In genomic region chr3:23808525-23808924, GRCh38 we compare ENCODE assay signal across 10 cellular contexts. TPM values are rescaled to one million over a fixed set of nuclear protein-coding genes. Genes with fewer than 3 reads are reported as not detected.
DNase-seq lines count a peak whose midpoint lies in the region; ATAC-seq and TF ChIP-seq lines count a peak whose summit lies in the region.
"Had no signal": no experiment of that assay in that cellular context is flagged by ENCODE, and none has a peak within 500 bp of the region (broad histone marks: within the 10 kb centered on the region; RNA-seq: fewer than 3 reads in every experiment).

No MANE protein-coding gene starts in this region.

- ATAC-seq in HG02938 (IDR thresholded peaks at IDR 0.05; ENCODE audit: unreplicated experiment) (no peak), GM19023 (IDR thresholded peaks at IDR 0.05; ENCODE audit: unreplicated experiment) (no peak)

- TF ChIP-seq CTCF in GM06990 (IDR thresholded peaks at IDR 0.05; ENCODE audit: insufficient read depth, low read length, poor library complexity, severe bottlenecking) (no peak), LNCaP clone FGC (IDR thresholded peaks at IDR 0.05; ENCODE audit: control insufficient read depth, extremely low read depth, insufficient read depth) (no peak), brain (conservative IDR thresholded peaks at IDR 0.05) (no peak), neural crest cell (conservative IDR thresholded peaks at IDR 0.05) (no peak)

- H3K4me3 ChIP-seq in GM06990 (replicated peaks; ENCODE audit: low read depth, low read length) (peak overlapping the region; percentile 82), LNCaP clone FGC (ENCODE audit: low read depth, low read length) (peak overlapping the region; percentile 9; the same call in 1 of the 2 replicates)

- DNase-seq in GM06990 (ENCODE audit: extremely low read depth, insufficient read length) (no peak), LNCaP clone FGC (ENCODE audit: low read depth) (no peak), neural crest cell (ENCODE audit: low read depth, low spot score) (no peak), NCI-H1436 (lab: John Stamatoyannopoulos, UW) (no peak)
- no peak for DNase-seq in activated effector memory CD4-positive, alpha-beta T cell treated with Interleukin-2 at 50 U/mL for 16 hours
- DNase-seq: GOT3, Right ventricle myocardium superior had no signal

- H3K27ac Mint-ChIP-seq in brain (peak overlapping the region in 3 of 5 experiments; percentile 2 to 97 (median 19)), neural crest cell (ENCODE audit: unreplicated experiment) (no peak overlapping the region)

- no peaks in the 10 kb centered on the region for H3K36me3 ChIP-seq in GM06990 (ENCODE audit: control insufficient read depth, insufficient read depth, low read length)

- H3K4me1 Mint-ChIP-seq in brain (peaks cover 65% of the 10 kb centered on the region), neural crest cell (peaks cover 55% of the 10 kb centered on the region)

- H3K27me3 Mint-ChIP-seq in brain, result peaks cover 23% of the 10 kb centered on the region
- H3K27me3 Mint-ChIP-seq in neural crest cell (ENCODE audit: low read depth), result peaks cover 4% of the 10 kb centered on the region

- H3K36me3 Mint-ChIP-seq in brain (peaks cover 26% of the 10 kb centered on the region), neural crest cell (ENCODE audit: low read depth) (peaks cover 14% of the 10 kb centered on the region)

- H3K27me3 ChIP-seq in GM06990 (replicated peaks; ENCODE audit: control insufficient read depth, insufficient read depth, low read length), result no peaks in the 10 kb centered on the region

- H3K9me3 Mint-ChIP-seq in brain (no peaks in the 10 kb centered on the region), neural crest cell (no peaks in the 10 kb centered on the region)

- peak overlapping the region; percentile 91 to 97 (median 94) for H3K4me3 Mint-ChIP-seq in brain
- H3K4me3 Mint-ChIP-seq in neural crest cell, result peak overlapping the region; percentile 94

RNA-seq across cellular contexts. Expression of gene UBE2E1, which starts 2.8 kb away (rescaled TPM):
- polyA plus RNA-seq in brain (ENCODE audit: insufficient read depth, low read depth, low replicate concordance), result 53.5 TPM
- total RNA-seq in neural crest cell, result 86.2 and 89.9 TPM in 2 replicates
